Comparison of ENCODE assay signal across 8 cellular contexts in the genomic region with DNA sequence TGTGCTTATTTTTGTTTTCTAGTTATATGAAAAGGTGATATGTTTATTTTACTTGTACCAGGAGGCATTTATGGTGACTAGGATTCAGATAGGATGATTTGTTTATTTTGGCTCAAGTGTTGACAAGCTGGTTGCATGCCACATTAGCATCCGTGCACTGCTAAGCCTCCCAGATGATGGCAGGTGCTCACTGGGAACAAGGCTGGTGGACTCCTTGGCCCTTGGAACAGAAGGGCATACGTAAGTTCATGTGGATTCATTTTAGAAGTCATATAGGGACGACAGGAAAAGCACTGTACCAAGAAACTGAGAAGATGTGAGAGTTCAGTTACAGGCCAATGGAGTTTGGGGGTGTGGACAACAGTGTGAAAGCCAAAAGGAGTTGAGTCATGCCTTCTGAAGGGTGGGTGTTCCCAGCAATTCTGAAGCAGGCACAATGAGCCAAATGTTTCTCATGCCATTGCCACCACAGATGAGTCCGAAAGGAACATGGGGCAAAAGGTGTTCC.
DNase-seq lines count a peak whose midpoint lies in the region; ATAC-seq lines count a peak whose summit lies in the region.

No MANE protein-coding gene starts in this region.

- DNase-seq in DMS53 treated with DMSO at 0.1 percent for 48 hours (lab: John Stamatoyannopoulos, UW; ENCODE audit: unreplicated experiment) (peak; percentile 99), SHP77 treated with DMSO at 0.1 percent for 48 hours (lab: John Stamatoyannopoulos, UW) (peak; percentile 81), foreskin melanocyte (peak; percentile 54), NCI-H524 (lab: John Stamatoyannopoulos, UW) (no peak)
- no peak for DNase-seq in NK-92 treated with Interleukin-12 subunit alpha and Interleukin-12 subunit beta, amount 100 ng/mL, for 24 hours (lab: John Stamatoyannopoulos, UW)
- DNase-seq in stimulated activated CD4-positive, alpha-beta T cell treated with anti-CD3 and anti-CD28 coated beads, Interleukin-2, amount 100 ng/mL, for 48 hours, result no peak
- DNase-seq in effector CD4-positive, alpha-beta T cell, result no peak

- peak; percentile 71 for ATAC-seq in HG03378 (IDR thresholded peaks at IDR 0.05; ENCODE audit: unreplicated experiment)

Comparison
In these comparisons a context has a peak if more than half of its experiments do, and no peak if none do; other contexts are left out.
1. DNase-seq: peak in DMS53 treated with DMSO at 0.1 percent for 48 hours (single experiment), SHP77 treated with DMSO at 0.1 percent for 48 hours (single experiment) and foreskin melanocyte (single experiment); none in NK-92 treated with Interleukin-12 subunit alpha and Interleukin-12 subunit beta, amount 100 ng/mL, for 24 hours (single experiment), stimulated activated CD4-positive, alpha-beta T cell treated with anti-CD3 and anti-CD28 coated beads, Interleukin-2, amount 100 ng/mL, for 48 hours (0 of 2), NCI-H524 (0 of 2) and effector CD4-positive, alpha-beta T cell (single experiment).